In genomic region chr9:127876764-127877562, GRCh38 we compare ENCODE assay signal across 8 cellular contexts. TPM values are rescaled to one million over a fixed set of nuclear protein-coding genes. Genes with fewer than 3 reads are reported as not detected.
DNase-seq lines count a peak whose midpoint lies in the region; ATAC-seq and TF ChIP-seq lines count a peak whose summit lies in the region.

No MANE protein-coding gene starts in this region.

- peak; percentile 18 for ATAC-seq in sciatic nerve
- ATAC-seq in GM21515 (IDR thresholded peaks at IDR 0.05; ENCODE audit: unreplicated experiment), result no peak
- no peak for ATAC-seq in HG02678 (IDR thresholded peaks at IDR 0.05; ENCODE audit: unreplicated experiment)

- TF ChIP-seq CTCF in right atrium auricular region (IDR thresholded peaks at IDR 0.05), result no peak

- no peaks in the 10 kb centered on the region for H3K9me3 ChIP-seq in right atrium auricular region

- peaks cover 2 to 61% of the 10 kb centered on the region in 2 donors for H3K4me1 ChIP-seq in right atrium auricular region

- no peaks in the 10 kb centered on the region for H3K9me3 Mint-ChIP-seq in activated T-helper 2 cell treated with anti-CD3 and anti-CD28 coated beads, Interferon-gamma antibody, Interleukin-2, Interleukin-4, amounts not matched to agents 10 μg/mL and 5 μg/mL and 100 μg/mL, durations not matched to agents 14 hours and 24 hours and 36 hours

- peak overlapping the region; percentile 26 for H3K4me3 Mint-ChIP-seq in activated T-helper 2 cell treated with anti-CD3 and anti-CD28 coated beads, Interferon-gamma antibody, Interleukin-2, Interleukin-4, amounts not matched to agents 10 μg/mL and 5 μg/mL and 100 μg/mL, durations not matched to agents 14 hours and 24 hours and 36 hours (ENCODE audit: low read depth)

- peaks cover 3% of the 10 kb centered on the region for H3K36me3 Mint-ChIP-seq in activated T-helper 2 cell treated with anti-CD3 and anti-CD28 coated beads, Interferon-gamma antibody, Interleukin-2, Interleukin-4, amounts not matched to agents 10 μg/mL and 5 μg/mL and 100 μg/mL, durations not matched to agents 14 hours and 24 hours and 36 hours (ENCODE audit: low read depth)

- peaks cover 2% of the 10 kb centered on the region for H3K27me3 Mint-ChIP-seq in activated T-helper 2 cell treated with anti-CD3 and anti-CD28 coated beads, Interferon-gamma antibody, Interleukin-2, Interleukin-4, amounts not matched to agents 10 μg/mL and 5 μg/mL and 100 μg/mL, durations not matched to agents 14 hours and 24 hours and 36 hours (ENCODE audit: low read depth)

- H3K36me3 ChIP-seq in right atrium auricular region, result peaks cover 15% of the 10 kb centered on the region

- intact Hi-C loops in activated T-helper 2 cell treated with anti-CD3 and anti-CD28 coated beads, Interferon-gamma antibody, Interleukin-2, Interleukin-4, amounts not matched to agents 10 μg/mL and 5 μg/mL and 100 μg/mL, durations not matched to agents 14 hours and 24 hours and 36 hours (cut with micrococcal nuclease), result no loop called here
- intact Hi-C loops in sciatic nerve (cut with DNase I), result no loop called here

- no peaks in the 10 kb centered on the region for H3K27me3 ChIP-seq in right atrium auricular region

- peak overlapping the region; percentile 93 to 94 for H3K27ac ChIP-seq in right atrium auricular region

- peak overlapping the region; percentile 76 to 77 for H3K4me3 ChIP-seq in right atrium auricular region

- H3K4me1 Mint-ChIP-seq in activated T-helper 2 cell treated with anti-CD3 and anti-CD28 coated beads, Interferon-gamma antibody, Interleukin-2, Interleukin-4, amounts not matched to agents 10 μg/mL and 5 μg/mL and 100 μg/mL, durations not matched to agents 14 hours and 24 hours and 36 hours (ENCODE audit: low read depth), result no peaks in the 10 kb centered on the region

- DNase-seq in ELR (ENCODE audit: low read depth), result peak; percentile 27
- DNase-seq in activated T-helper 2 cell treated with anti-CD3 and anti-CD28 coated beads, Interferon-gamma antibody, Interleukin-2, Interleukin-4, amounts not matched to agents 10 μg/mL and 5 μg/mL and 100 μg/mL, durations not matched to agents 14 hours and 24 hours and 36 hours (ENCODE audit: low spot score), result no peak
- no peak for DNase-seq in right atrium auricular region (ENCODE audit: low spot score)
- peak; percentile 74 for DNase-seq in sciatic nerve (ENCODE audit: low spot score)
- DNase-seq in NCI-H446 (lab: John Stamatoyannopoulos, UW), result no peak
- no peak for DNase-seq in CD1c-positive myeloid dendritic cell (ENCODE audit: extremely low spot score)

- H3K27ac Mint-ChIP-seq in activated T-helper 2 cell treated with anti-CD3 and anti-CD28 coated beads, Interferon-gamma antibody, Interleukin-2, Interleukin-4, amounts not matched to agents 10 μg/mL and 5 μg/mL and 100 μg/mL, durations not matched to agents 14 hours and 24 hours and 36 hours, result no peak overlapping the region

RNA-seq across cellular contexts. Expression of gene AK1, which starts 0.5 kb away (rescaled TPM):
- total RNA-seq in activated T-helper 2 cell treated with anti-CD3 and anti-CD28 coated beads, Interferon-gamma antibody, Interleukin-2, Interleukin-4, amounts not matched to agents 10 μg/mL and 5 μg/mL and 100 μg/mL, durations not matched to agents 14 hours and 24 hours and 36 hours, result 19.6 and 21.0 TPM in 2 replicates
- 100 to 1,000 TPM; 263 to 398 TPM for total RNA-seq in right atrium auricular region
- total RNA-seq in sciatic nerve, result 61.0 TPM

RNA-seq across cellular contexts. Expression of gene ST6GALNAC6, which starts 22.4 kb away (rescaled TPM):
- total RNA-seq in activated T-helper 2 cell treated with anti-CD3 and anti-CD28 coated beads, Interferon-gamma antibody, Interleukin-2, Interleukin-4, amounts not matched to agents 10 μg/mL and 5 μg/mL and 100 μg/mL, durations not matched to agents 14 hours and 24 hours and 36 hours, result 60.3 and 60.7 TPM in 2 replicates
- total RNA-seq in right atrium auricular region (100 to 1,000 TPM in 1 of 2 donors, 10 to 100 TPM in 1; 68.2 to 106 TPM), sciatic nerve (108 TPM)

RNA-seq across cellular contexts. Expression of gene ENG, which starts 22.5 kb away (rescaled TPM):
- 27.5 and 28.1 TPM in 2 replicates for total RNA-seq in activated T-helper 2 cell treated with anti-CD3 and anti-CD28 coated beads, Interferon-gamma antibody, Interleukin-2, Interleukin-4, amounts not matched to agents 10 μg/mL and 5 μg/mL and 100 μg/mL, durations not matched to agents 14 hours and 24 hours and 36 hours
- total RNA-seq in right atrium auricular region, result 100 to 1,000 TPM; 142 to 511 TPM
- total RNA-seq in sciatic nerve, result 285 TPM

RNA-seq across cellular contexts. Expression of gene ST6GALNAC4, which starts 39.9 kb away (rescaled TPM):
- total RNA-seq in activated T-helper 2 cell treated with anti-CD3 and anti-CD28 coated beads, Interferon-gamma antibody, Interleukin-2, Interleukin-4, amounts not matched to agents 10 μg/mL and 5 μg/mL and 100 μg/mL, durations not matched to agents 14 hours and 24 hours and 36 hours, result 25.6 and 28.7 TPM in 2 replicates
- total RNA-seq in right atrium auricular region (10 to 100 TPM; 31.7 to 59.0 TPM), sciatic nerve (19.6 TPM)

RNA-seq across cellular contexts. Expression of gene PIP5KL1, which starts 53.6 kb away (rescaled TPM):
- 1.4 and 3.4 TPM in 2 replicates for total RNA-seq in activated T-helper 2 cell treated with anti-CD3 and anti-CD28 coated beads, Interferon-gamma antibody, Interleukin-2, Interleukin-4, amounts not matched to agents 10 μg/mL and 5 μg/mL and 100 μg/mL, durations not matched to agents 14 hours and 24 hours and 36 hours
- under 1 TPM in 1 of 2 donors, not detected in 1; 0.20 TPM for total RNA-seq in right atrium auricular region
- total RNA-seq in sciatic nerve, result 2.0 TPM

Comparison
In these comparisons a context has a peak if more than half of its experiments do, and no peak if none do; other contexts are left out.
1. DNase-seq: peak in ELR (single experiment) and sciatic nerve (single experiment); none in activated T-helper 2 cell treated with anti-CD3 and anti-CD28 coated beads, Interferon-gamma antibody, Interleukin-2, Interleukin-4, amounts not matched to agents 10 μg/mL and 5 μg/mL and 100 μg/mL, durations not matched to agents 14 hours and 24 hours and 36 hours (single experiment), right atrium auricular region (single experiment), NCI-H446 (0 of 2) and CD1c-positive myeloid dendritic cell (single experiment).